Comparison of ENCODE assay signal across 9 cellular contexts in the genomic region with DNA sequence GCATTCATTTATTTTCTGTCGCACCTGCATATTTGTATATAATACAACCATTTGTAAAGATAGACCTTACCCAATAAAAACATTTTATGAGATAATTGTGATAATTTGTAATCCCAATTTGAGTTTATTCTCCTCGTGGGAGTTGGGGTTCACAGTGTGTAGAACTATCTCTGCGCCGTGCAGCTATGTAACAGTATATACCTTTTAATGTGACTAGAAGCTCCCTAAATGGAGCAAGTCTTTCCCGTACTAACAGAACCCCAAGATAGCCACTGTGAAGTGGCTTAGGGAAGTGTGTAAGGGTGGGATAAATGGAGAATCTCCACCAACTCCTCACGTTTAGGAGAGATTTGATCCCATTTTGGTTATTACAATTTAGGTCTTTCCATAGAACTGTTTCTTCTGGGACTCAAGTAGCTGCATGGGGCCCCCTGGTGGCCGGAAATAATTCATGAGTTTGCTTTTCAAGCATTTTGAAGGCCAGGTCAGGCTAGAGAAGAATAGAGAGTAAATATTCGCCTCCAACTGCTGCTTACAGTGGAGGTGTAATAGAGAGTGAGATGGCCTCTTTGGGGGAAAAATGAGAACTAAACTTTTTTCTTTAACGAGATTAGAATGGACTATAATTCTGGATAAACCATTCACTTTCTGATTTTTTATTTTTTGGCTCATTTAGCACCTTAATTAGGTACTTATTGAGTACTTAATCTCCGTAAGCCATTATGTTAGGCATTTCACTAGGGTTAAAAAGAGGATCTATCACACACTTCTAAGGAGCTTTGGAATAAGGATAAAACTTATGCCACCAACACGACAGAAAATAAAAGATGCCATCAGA. TPM values are rescaled to one million over a fixed set of nuclear protein-coding genes. Genes with fewer than 3 reads are reported as not detected.
DNase-seq lines count a peak whose midpoint lies in the region; ATAC-seq and TF ChIP-seq lines count a peak whose summit lies in the region.
"Had no signal": no experiment of that assay in that cellular context is flagged by ENCODE, and none has a peak within 500 bp of the region (broad histone marks: within the 10 kb centered on the region; RNA-seq: fewer than 3 reads in every experiment).

No MANE protein-coding gene starts in this region.

- intact Hi-C loops in Right ventricle myocardium superior (cut with DNase I), result loop anchor here (5.0 kb wide), 1 partner anchor 191 kb away; no protein-coding TSS in a partner anchor
- intact Hi-C loops in prostate gland (cut with DNase I), result loop anchor here (2.0 kb wide), 1 partner anchor 191 kb away; no protein-coding TSS in a partner anchor

- H3K9me3 ChIP-seq in Karpas-422 (ENCODE audit: low read length) (no peaks in the 10 kb centered on the region), prostate gland (no peaks in the 10 kb centered on the region)

- no peaks in the 10 kb centered on the region for H3K79me2 ChIP-seq in Karpas-422 (ENCODE audit: low read length)

- H3K9ac ChIP-seq in Karpas-422 (ENCODE audit: low read length), result no peak overlapping the region
- H3K9ac ChIP-seq: BLaER1 treated with 17β-estradiol and CSF1 and Interleukin-3, amounts not matched to agents 10 nM and 100 nM had no signal

- DNase-seq in NCI-H1105 treated with DMSO at 0.1 percent for 48 hours (lab: John Stamatoyannopoulos, UW) (peak; percentile 8), NCI-H1105 (lab: John Stamatoyannopoulos, UW) (no peak), Karpas-422 (peak; percentile 92), SK-N-DZ (ENCODE audit: low spot score) (peak; percentile 83), Right ventricle myocardium superior (peak; percentile 85), prostate gland (ENCODE audit: low spot score) (peak; percentile 70)
- DNase-seq in activated naive CD4-positive, alpha-beta T cell treated with anti-CD3 and anti-CD28 coated beads, Interleukin-2, amount 50 U/mL, for 16 hours, result peak; percentile 63

- no peaks in the 10 kb centered on the region for H3K9me2 ChIP-seq in Karpas-422 (replicated peaks; ENCODE audit: insufficient read depth, low read length)

- peaks cover 16% of the 10 kb centered on the region for H3K4me1 ChIP-seq in Karpas-422 (ENCODE audit: low read length)
- no peaks in the 10 kb centered on the region for H3K4me1 ChIP-seq in prostate gland (replicated peaks)

- ATAC-seq in Right ventricle myocardium superior (ENCODE audit: poor library complexity) (peak; percentile 66), GM19324 (IDR thresholded peaks at IDR 0.05; ENCODE audit: low FRiP score, unreplicated experiment) (no peak)

- H2AFZ ChIP-seq in Karpas-422 (ENCODE audit: low read length), result no peak overlapping the region

- H3K27ac ChIP-seq in Karpas-422 (ENCODE audit: low read length) (no peak overlapping the region), prostate gland (no peak overlapping the region)
- H3K27ac ChIP-seq: BLaER1 treated with 17β-estradiol and CSF1 and Interleukin-3, amounts not matched to agents 10 nM and 100 nM had no signal

- H3K27me3 ChIP-seq in Karpas-422 (ENCODE audit: low read length) (no peaks in the 10 kb centered on the region), prostate gland (replicated peaks; ENCODE audit: insufficient read depth) (peaks cover 2% of the 10 kb centered on the region)

- no peaks in the 10 kb centered on the region for H3K36me3 ChIP-seq in Karpas-422 (ENCODE audit: insufficient read depth, low read length)
- H3K36me3 ChIP-seq in prostate gland, result no peaks in the 10 kb centered on the region
- H3K36me3 ChIP-seq: BLaER1 treated with 17β-estradiol and CSF1 and Interleukin-3, amounts not matched to agents 10 nM and 100 nM had no signal

- 55% methylated on average over 11 of the region's 11 CpGs for WGBS in prostate gland

- no peaks in the 10 kb centered on the region for H4K20me1 ChIP-seq in Karpas-422 (ENCODE audit: insufficient read depth, low read depth, low read length)
- H4K20me1 ChIP-seq: BLaER1 treated with 17β-estradiol and CSF1 and Interleukin-3, amounts not matched to agents 10 nM and 100 nM had no signal

- H3K4me3 ChIP-seq in Karpas-422 (ENCODE audit: low read length) (no peak overlapping the region), prostate gland (no peak overlapping the region)
- H3K4me3 ChIP-seq: BLaER1 treated with 17β-estradiol and CSF1 and Interleukin-3, amounts not matched to agents 10 nM and 100 nM had no signal

- TF ChIP-seq CTCF in prostate gland (IDR thresholded peaks at IDR 0.05), result peak; percentile 56 to 74 (median 68)

- H3K4me2 ChIP-seq in Karpas-422 (ENCODE audit: low read depth, low read length, poor library complexity, severe bottlenecking), result no peak overlapping the region
- H3K4me2 ChIP-seq: BLaER1 treated with 17β-estradiol and CSF1 and Interleukin-3, amounts not matched to agents 10 nM and 100 nM had no signal

- no peak for TF ChIP-seq POLR2A in prostate gland (IDR thresholded peaks at IDR 0.05)

RNA-seq across cellular contexts. Expression of gene TMEM100, which starts 4.5 kb away (rescaled TPM):
- total RNA-seq in Karpas-422 (2014; rRNA removed; shearing (Covaris generic); ENCODE audit: low replicate concordance), result 0.43 and 1.1 TPM in 2 replicates
- not detected in 2 replicates for polyA plus RNA-seq in SK-N-DZ (2014; cell fraction: cytosol; rRNA removed)
- not detected in 2 replicates for polyA plus RNA-seq in SK-N-DZ (2014; cell fraction: nucleus; rRNA removed)
- 15.5 TPM for total RNA-seq in Right ventricle myocardium superior
- 1 to 10 TPM; 1.2 to 3.2 TPM for total RNA-seq in prostate gland

RNA-seq across cellular contexts. Expression of gene PCTP, which starts 32.7 kb away (rescaled TPM):
- 15.1 and 20.7 TPM in 2 replicates for total RNA-seq in Karpas-422 (2014; rRNA removed; shearing (Covaris generic); ENCODE audit: low replicate concordance)
- 17.3 TPM in 2 replicates for polyA plus RNA-seq in SK-N-DZ (2014; cell fraction: cytosol; rRNA removed)
- polyA plus RNA-seq in SK-N-DZ (2014; cell fraction: nucleus; rRNA removed), result 10.6 and 11.8 TPM in 2 replicates
- total RNA-seq in Right ventricle myocardium superior, result 19.1 TPM
- total RNA-seq in prostate gland, result 10 to 100 TPM; 14.7 to 21.9 TPM
